Comparison of ENCODE assay signal across 26 cellular contexts in the genomic region with DNA sequence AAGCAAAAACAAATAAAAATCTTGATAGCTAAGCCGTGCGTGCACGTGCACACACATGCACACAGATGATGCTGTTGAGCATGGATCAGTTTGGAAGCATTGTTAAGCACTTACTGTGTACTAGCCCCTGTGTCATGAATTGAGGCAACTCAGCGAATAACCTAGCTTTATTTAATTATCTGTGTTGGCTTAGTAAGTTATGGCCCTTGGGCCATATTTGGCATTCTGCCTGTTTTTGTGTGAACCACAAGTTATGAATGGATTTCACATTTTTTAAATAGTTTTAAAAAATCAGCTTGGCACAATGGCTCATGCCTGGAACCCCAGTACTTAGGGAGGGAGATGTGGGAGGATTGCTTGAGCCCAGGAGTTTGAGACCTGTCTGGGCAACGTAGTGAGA.
A peak's percentile ranks its signal among the peaks of the same experiment; 100 is the strongest.
DNase-seq lines count a peak whose midpoint lies in the region; ATAC-seq and TF ChIP-seq lines count a peak whose summit lies in the region.
"Had no signal": no experiment of that assay in that cellular context is flagged by ENCODE, and none has a peak within 500 bp of the region (broad histone marks: within the 10 kb centered on the region; RNA-seq: fewer than 3 reads in every experiment).

No MANE protein-coding gene starts in this region.

- H3K4me2 ChIP-seq in SK-N-SH, result no peak overlapping the region
- H3K4me2 ChIP-seq: PC-9 had no signal

- no peak overlapping the region for H3K27ac ChIP-seq in SK-N-SH (ENCODE audit: low read depth in 2 of 2, low read length in 1 of 2)
- H3K27ac ChIP-seq: esophagus squamous epithelium, parathyroid adenoma, PC-9, upper lobe of left lung had no signal

- TF ChIP-seq EP300 in SK-N-SH (IDR thresholded peaks at IDR 0.05; ENCODE audit: borderline replicate concordance in 1 of 2, low read depth in 1 of 2, low read length in 1 of 2), result no peak

- H3K4me3 Mint-ChIP-seq in osteocyte (ENCODE audit: unreplicated experiment), result no peak overlapping the region
- H3K4me3 Mint-ChIP-seq: activated CD8-positive, alpha-beta memory T cell treated with anti-CD3 and anti-CD28 coated beads, Interleukin-2, amount 10 ng/mL, durations not matched to agents 7 days and 5 days; activated T-helper 17 cell treated with anti-CD3 and anti-CD28 coated beads, Interleukin-2, amount 50 U/mL, for 72 hours; memory B cell; naive thymus-derived CD8-positive, alpha-beta T cell; stimulated activated naive CD8-positive, alpha-beta T cell treated with anti-CD3 and anti-CD28 coated beads, Interleukin-15, Interleukin-2, amounts not matched to agents 100 ng/mL and 50 ng/mL, for 24 hours had no signal

- H4K20me1 ChIP-seq in SK-N-SH (ENCODE audit: insufficient read depth), result no peaks in the 10 kb centered on the region

- peak; percentile 6 for DNase-seq in HCEC 1CT
- DNase-seq in SK-N-SH, result no peak
- DNase-seq in fibroblast of gingiva (ENCODE audit: low read depth), result peak; percentile 37
- DNase-seq in osteocyte (ENCODE audit: extremely low spot score, unreplicated experiment), result no peak
- DNase-seq in NCI-H2029 treated with DMSO at 0.1 percent for 48 hours (lab: John Stamatoyannopoulos, UW), result no peak
- DNase-seq in SKM-1 (lab: John Stamatoyannopoulos, UW; ENCODE audit: unreplicated experiment), result no peak
- DNase-seq: activated CD4-positive, CD25-positive, alpha-beta regulatory T cell treated with anti-CD3 and anti-CD28 coated beads, Interleukin-2, amount 50 U/mL, for 72 hours; activated CD8-positive, alpha-beta memory T cell treated with anti-CD3 and anti-CD28 coated beads, Interleukin-2, amount 10 ng/mL, durations not matched to agents 7 days and 5 days; AML-193; caudate nucleus; COR-L47; effector CD4-positive, alpha-beta T cell; esophagus squamous epithelium; H7; hippocampal formation; islet precursor cell; naive thymus-derived CD8-positive, alpha-beta T cell; NCI-H1417; upper lobe of left lung had no signal

- peak overlapping the region; percentile 78 for H3K27ac Mint-ChIP-seq in osteocyte (ENCODE audit: unreplicated experiment)
- H3K27ac Mint-ChIP-seq: activated CD8-positive, alpha-beta memory T cell treated with anti-CD3 and anti-CD28 coated beads, Interleukin-2, amount 10 ng/mL, durations not matched to agents 7 days and 5 days; activated T-helper 17 cell treated with anti-CD3 and anti-CD28 coated beads, Interleukin-2, amount 50 U/mL, for 72 hours; memory B cell; naive thymus-derived CD8-positive, alpha-beta T cell; stimulated activated naive CD8-positive, alpha-beta T cell treated with anti-CD3 and anti-CD28 coated beads, Interleukin-15, Interleukin-2, amounts not matched to agents 100 ng/mL and 50 ng/mL, for 24 hours had no signal

- H3K4me1 Mint-ChIP-seq in osteocyte (ENCODE audit: unreplicated experiment), result peaks cover 17% of the 10 kb centered on the region
- H3K4me1 Mint-ChIP-seq: activated CD8-positive, alpha-beta memory T cell treated with anti-CD3 and anti-CD28 coated beads, Interleukin-2, amount 10 ng/mL, durations not matched to agents 7 days and 5 days; activated T-helper 17 cell treated with anti-CD3 and anti-CD28 coated beads, Interleukin-2, amount 50 U/mL, for 72 hours; memory B cell; naive thymus-derived CD8-positive, alpha-beta T cell had no signal

- no peak overlapping the region for H3K9ac ChIP-seq in SK-N-SH
- H3K9ac ChIP-seq: parathyroid adenoma had no signal

- ATAC-seq in HG02852 (IDR thresholded peaks at IDR 0.05; ENCODE audit: unreplicated experiment) (no peak), GM18868 (IDR thresholded peaks at IDR 0.05; ENCODE audit: unreplicated experiment) (no peak)
- ATAC-seq: activated CD8-positive, alpha-beta memory T cell treated with anti-CD3 and anti-CD28 coated beads, Interleukin-2, amount 10 ng/mL, durations not matched to agents 7 days and 5 days; activated T-helper 17 cell treated with anti-CD3 and anti-CD28 coated beads, Interleukin-2, amount 50 U/mL, for 72 hours; naive thymus-derived CD8-positive, alpha-beta T cell had no signal

- CTCF ChIA-PET in SK-N-SH (lab: Yijun Ruan, JAX), result interaction anchor here (0.9 to 1.2 kb wide), 3 partner anchors 21 to 78 kb away, joined by 3 to 4 read pairs (median 3); no protein-coding TSS in a partner anchor

- POLR2A ChIA-PET in SK-N-SH (lab: Yijun Ruan, JAX), result no interaction called here

- no peak overlapping the region for H3K4me3 ChIP-seq in SK-N-SH (ENCODE audit: low read depth in 2 of 2, low read length in 1 of 2)
- H3K4me3 ChIP-seq: esophagus squamous epithelium, PC-9, upper lobe of left lung had no signal

- no peaks in the 10 kb centered on the region for H3K36me3 ChIP-seq in SK-N-SH (replicated peaks in 1 of 2; ENCODE audit: control insufficient read depth in 1 of 2, insufficient read depth in 2 of 2, low read length in 1 of 2)
- H3K36me3 ChIP-seq: esophagus squamous epithelium, upper lobe of left lung had no signal

- H2AFZ ChIP-seq in SK-N-SH (ENCODE audit: low read depth), result no peak overlapping the region
- H2AFZ ChIP-seq: parathyroid adenoma, PC-9 had no signal

- 46% methylated on average over 5 of the region's 5 CpGs for WGBS in SK-N-SH (ENCODE audit: low lambda C conversion rate)

- no peaks in the 10 kb centered on the region for H3K27me3 ChIP-seq in SK-N-SH (ENCODE audit: insufficient read depth)
- H3K27me3 ChIP-seq: esophagus squamous epithelium, upper lobe of left lung had no signal

- H3K9me3 Mint-ChIP-seq in osteocyte (ENCODE audit: unreplicated experiment), result no peaks in the 10 kb centered on the region
- H3K9me3 Mint-ChIP-seq: activated T-helper 17 cell treated with anti-CD3 and anti-CD28 coated beads, Interleukin-2, amount 50 U/mL, for 72 hours; memory B cell; stimulated activated naive CD8-positive, alpha-beta T cell treated with anti-CD3 and anti-CD28 coated beads, Interleukin-15, Interleukin-2, amounts not matched to agents 100 ng/mL and 50 ng/mL, for 24 hours had no signal

- H3K27me3 Mint-ChIP-seq in osteocyte (ENCODE audit: unreplicated experiment), result no peaks in the 10 kb centered on the region
- H3K27me3 Mint-ChIP-seq: activated CD8-positive, alpha-beta memory T cell treated with anti-CD3 and anti-CD28 coated beads, Interleukin-2, amount 10 ng/mL, durations not matched to agents 7 days and 5 days; activated T-helper 17 cell treated with anti-CD3 and anti-CD28 coated beads, Interleukin-2, amount 50 U/mL, for 72 hours; memory B cell; stimulated activated naive CD8-positive, alpha-beta T cell treated with anti-CD3 and anti-CD28 coated beads, Interleukin-15, Interleukin-2, amounts not matched to agents 100 ng/mL and 50 ng/mL, for 24 hours had no signal

- H3K79me2 ChIP-seq in SK-N-SH (ENCODE audit: insufficient read depth), result no peaks in the 10 kb centered on the region
- H3K79me2 ChIP-seq: parathyroid adenoma had no signal

- TF ChIP-seq CTCF in SK-N-SH (IDR thresholded peaks at IDR 0.05) (no peak), osteocyte (IDR thresholded peaks at IDR 0.05) (no peak)

- 0 out of 4 replicates have a peak, but pooled peaks cover 0 to 4% of the 10 kb centered on the region in 2 experiments for H3K4me1 ChIP-seq in SK-N-SH (ENCODE audit: control insufficient read depth in 1 of 2, insufficient read depth in 2 of 2, low read depth in 1 of 2, low read length in 1 of 2)
- H3K4me1 ChIP-seq: esophagus squamous epithelium, parathyroid adenoma, upper lobe of left lung had no signal

- no peak for TF ChIP-seq RAD21 in SK-N-SH (IDR thresholded peaks at IDR 0.05; ENCODE audit: low read length)

- no peaks in the 10 kb centered on the region for H3K9me2 ChIP-seq in SK-N-SH

- H3F3A ChIP-seq in SK-N-SH (replicated peaks; ENCODE audit: insufficient read depth), result no peaks in the 10 kb centered on the region

- no peaks in the 10 kb centered on the region for H3K9me3 ChIP-seq in SK-N-SH
- H3K9me3 ChIP-seq: esophagus squamous epithelium, upper lobe of left lung had no signal

- no peaks in the 10 kb centered on the region for H3K36me3 Mint-ChIP-seq in osteocyte (ENCODE audit: unreplicated experiment)
- H3K36me3 Mint-ChIP-seq: activated CD8-positive, alpha-beta memory T cell treated with anti-CD3 and anti-CD28 coated beads, Interleukin-2, amount 10 ng/mL, durations not matched to agents 7 days and 5 days; memory B cell; naive thymus-derived CD8-positive, alpha-beta T cell had no signal

TF ChIP-seq in SK-N-SH, 30 proteins besides CTCF, POLR2A, EP300 and RAD21:
- TF ChIP-seq NFIC (IDR thresholded peaks at IDR 0.05; ENCODE audit: borderline replicate concordance) (peak; percentile 53; the same call in 1 of the 2 replicates), MEF2A (IDR thresholded peaks at IDR 0.05; ENCODE audit: borderline replicate concordance, low read depth) (no peak)

Comparison
In these comparisons a context has a peak if more than half of its experiments do, and no peak if none do; other contexts are left out.
1. DNase-seq: peak in HCEC 1CT (single experiment) and fibroblast of gingiva (single experiment); none in SK-N-SH (single experiment), osteocyte (single experiment), NCI-H2029 treated with DMSO at 0.1 percent for 48 hours (single experiment) and SKM-1 (single experiment).